Comparison of ENCODE assay signal across 24 cellular contexts in genomic region chr12:85775071-85775470, GRCh38.
"Had no signal": no experiment of that assay in that cellular context is flagged by ENCODE, and none has a peak within 500 bp of the region (broad histone marks: within the 10 kb centered on the region; RNA-seq: fewer than 3 reads in every experiment).

No MANE protein-coding gene starts in this region.

- H3K27ac ChIP-seq: brain microvascular endothelial cell, cardiac muscle cell, Peyer's patch, RWPE1, SJCRH30, WERI-Rb-1 had no signal

- DNase-seq: activated CD4-positive, alpha-beta T cell treated with anti-CD3 and anti-CD28 coated beads for 4 hours; activated CD8-positive, alpha-beta memory T cell treated with anti-CD3 and anti-CD28 coated beads, Interleukin-2, amount 50 U/mL, for 4 hours; activated CD8-positive, alpha-beta T cell treated with anti-CD3 and anti-CD28 coated beads for 36 hours; activated gamma-delta T cell treated with Interleukin-2 at 50 U/mL for 16 hours; activated naive CD4-positive, alpha-beta T cell treated with anti-CD3 and anti-CD28 coated beads, Interleukin-2, amount 10 ng/mL, durations not matched to agents 7 days and 5 days; activated naive CD8-positive, alpha-beta T cell treated with anti-CD3 and anti-CD28 coated beads for 36 hours; activated T-cell treated with anti-CD3 and anti-CD28 coated beads, Interleukin-2, amount 50 U/mL, for 72 hours; brain microvascular endothelial cell; KG1; NCI-H1092; NCI-H1417 treated with DMSO at 0.1 percent for 48 hours; NCI-H1694; NCI-H2029; NCI-H526; Peyer's patch; Right ventricle myocardium superior; SJCRH30; SK-N-SH; T-helper 1 cell; WERI-Rb-1 had no signal

- H3K36me3 ChIP-seq: brain microvascular endothelial cell, cardiac muscle cell, Peyer's patch, SJCRH30, WERI-Rb-1 had no signal

- H3K27me3 ChIP-seq: brain microvascular endothelial cell, cardiac muscle cell, Peyer's patch, SJCRH30 had no signal

- H3K27ac Mint-ChIP-seq: activated CD8-positive, alpha-beta T cell treated with anti-CD3 and anti-CD28 coated beads for 36 hours; activated naive CD4-positive, alpha-beta T cell treated with anti-CD3 and anti-CD28 coated beads, Interleukin-2, amount 10 ng/mL, durations not matched to agents 7 days and 5 days; activated naive CD8-positive, alpha-beta T cell treated with anti-CD3 and anti-CD28 coated beads for 36 hours; activated T-cell treated with anti-CD3 and anti-CD28 coated beads, Interleukin-2, amount 50 U/mL, for 72 hours; activated T-helper 2 cell treated with anti-CD3 and anti-CD28 coated beads, Interferon-gamma antibody, Interleukin-2, Interleukin-4, amounts not matched to agents 10 μg/mL and 5 μg/mL and 100 μg/mL, durations not matched to agents 14 hours and 24 hours and 36 hours had no signal

- H3K4me1 Mint-ChIP-seq: activated naive CD4-positive, alpha-beta T cell treated with anti-CD3 and anti-CD28 coated beads, Interleukin-2, amount 10 ng/mL, durations not matched to agents 7 days and 5 days; activated naive CD8-positive, alpha-beta T cell treated with anti-CD3 and anti-CD28 coated beads for 36 hours had no signal

- H3K36me3 Mint-ChIP-seq: activated naive CD4-positive, alpha-beta T cell treated with anti-CD3 and anti-CD28 coated beads, Interleukin-2, amount 10 ng/mL, durations not matched to agents 7 days and 5 days; activated naive CD8-positive, alpha-beta T cell treated with anti-CD3 and anti-CD28 coated beads for 36 hours had no signal

- H3K9me3 Mint-ChIP-seq: activated CD8-positive, alpha-beta T cell treated with anti-CD3 and anti-CD28 coated beads for 36 hours; activated naive CD4-positive, alpha-beta T cell treated with anti-CD3 and anti-CD28 coated beads, Interleukin-2, amount 10 ng/mL, durations not matched to agents 7 days and 5 days; activated naive CD8-positive, alpha-beta T cell treated with anti-CD3 and anti-CD28 coated beads for 36 hours; activated T-helper 2 cell treated with anti-CD3 and anti-CD28 coated beads, Interferon-gamma antibody, Interleukin-2, Interleukin-4, amounts not matched to agents 10 μg/mL and 5 μg/mL and 100 μg/mL, durations not matched to agents 14 hours and 24 hours and 36 hours had no signal

- H3K9ac ChIP-seq: SK-N-SH had no signal

- H3K9me3 ChIP-seq: Peyer's patch, SJCRH30, SK-N-SH had no signal

- H3K9me2 ChIP-seq: SK-N-SH had no signal

- H3K4me2 ChIP-seq: SK-N-SH had no signal

- H3K4me3 ChIP-seq: cardiac muscle cell, Peyer's patch, SJCRH30 had no signal

- H3K4me1 ChIP-seq: Peyer's patch, SJCRH30 had no signal

- H3K27me3 Mint-ChIP-seq: activated CD8-positive, alpha-beta T cell treated with anti-CD3 and anti-CD28 coated beads for 36 hours; activated naive CD4-positive, alpha-beta T cell treated with anti-CD3 and anti-CD28 coated beads, Interleukin-2, amount 10 ng/mL, durations not matched to agents 7 days and 5 days; activated naive CD8-positive, alpha-beta T cell treated with anti-CD3 and anti-CD28 coated beads for 36 hours had no signal

- H3K4me3 Mint-ChIP-seq: activated CD8-positive, alpha-beta T cell treated with anti-CD3 and anti-CD28 coated beads for 36 hours; activated naive CD4-positive, alpha-beta T cell treated with anti-CD3 and anti-CD28 coated beads, Interleukin-2, amount 10 ng/mL, durations not matched to agents 7 days and 5 days; activated naive CD8-positive, alpha-beta T cell treated with anti-CD3 and anti-CD28 coated beads for 36 hours; activated T-cell treated with anti-CD3 and anti-CD28 coated beads, Interleukin-2, amount 50 U/mL, for 72 hours had no signal

- ATAC-seq: activated CD4-positive, CD25-positive, alpha-beta regulatory T cell treated with anti-CD3 and anti-CD28 coated beads, Interleukin-2, amount 50 U/mL, for 24 hours; activated CD8-positive, alpha-beta T cell treated with anti-CD3 and anti-CD28 coated beads for 36 hours; activated T-cell treated with anti-CD3 and anti-CD28 coated beads, Interleukin-2, amount 50 U/mL, for 72 hours had no signal
